Comparison of ENCODE assay signal across 11 cellular contexts in the genomic region with DNA sequence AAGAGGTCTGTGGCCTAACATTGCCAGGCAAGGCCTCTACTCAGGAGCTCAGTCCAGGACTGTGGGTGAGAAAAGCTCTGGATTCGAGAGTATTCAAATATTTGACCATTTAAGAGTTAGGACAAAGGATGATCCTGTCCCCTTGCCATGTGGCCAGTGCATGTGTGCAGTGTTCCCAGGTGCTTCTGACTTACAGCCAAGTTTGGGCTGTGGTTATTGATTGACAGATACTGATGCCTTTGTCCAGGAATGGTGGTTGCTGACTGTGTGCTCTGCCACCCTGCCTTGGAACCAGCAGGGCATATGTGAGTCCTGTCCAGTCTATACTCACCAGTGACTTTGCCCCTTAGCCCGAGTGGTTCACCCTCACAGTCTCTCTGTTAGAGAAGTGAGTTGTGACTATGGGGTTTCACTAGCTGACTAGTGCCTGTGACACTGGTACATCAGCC. TPM values are rescaled to one million over a fixed set of nuclear protein-coding genes. Genes with fewer than 3 reads are reported as not detected.
DNase-seq lines count a peak whose midpoint lies in the region; ATAC-seq and TF ChIP-seq lines count a peak whose summit lies in the region.
"Had no signal": no experiment of that assay in that cellular context is flagged by ENCODE, and none has a peak within 500 bp of the region (broad histone marks: within the 10 kb centered on the region; RNA-seq: fewer than 3 reads in every experiment).

No MANE protein-coding gene starts in this region.

- H3K4me3 Mint-ChIP-seq in activated T-cell treated with anti-CD3 and anti-CD28 coated beads, Interleukin-2, amount 50 U/mL, for 72 hours, result peak overlapping the region in 1 of 2 donors; percentile 77
- no peak overlapping the region for H3K4me3 Mint-ChIP-seq in activated T-cell treated with anti-CD3 and anti-CD28 coated beads, Interleukin-2, amount 50 U/mL, for 4 hours

- peaks cover 0 to 37% (median 2%) of the 10 kb centered on the region in 4 donors for H3K36me3 ChIP-seq in upper lobe of left lung

- no peak for TF ChIP-seq EP300 in upper lobe of left lung (IDR thresholded peaks at IDR 0.05)

- H3K27ac ChIP-seq in coronary artery (peak overlapping the region; percentile 75 to 86), upper lobe of left lung (peak overlapping the region in 3 of 4 donors; percentile 26 to 53 (median 44))
- H3K27ac ChIP-seq: WERI-Rb-1 had no signal

- peaks cover 6 to 36% (median 16%) of the 10 kb centered on the region in 4 donors for H3K4me1 ChIP-seq in upper lobe of left lung

- no peaks in the 10 kb centered on the region for H3K9me3 ChIP-seq in upper lobe of left lung

- WGBS in upper lobe of left lung, 2 donors, result 74 to 80% methylated on average over 2 of the region's 2 CpGs

- no peaks in the 10 kb centered on the region for H3K27me3 ChIP-seq in upper lobe of left lung

- H3K4me3 ChIP-seq in coronary artery, result peak overlapping the region; percentile 2
- no peak overlapping the region for H3K4me3 ChIP-seq in upper lobe of left lung

- ATAC-seq in activated T-cell treated with anti-CD3 and anti-CD28 coated beads, Interleukin-2, amount 50 U/mL, for 72 hours (replicated peaks in 1 of 2), result peak; percentile 46 to 77
- ATAC-seq in activated T-cell treated with anti-CD3 and anti-CD28 coated beads, Interleukin-2, amount 50 U/mL, for 4 hours, result no peak
- peak; percentile 24 to 49 for ATAC-seq in upper lobe of left lung (ENCODE audit: low FRiP score in 2 of 2)

- H3K36me3 Mint-ChIP-seq in activated T-cell treated with anti-CD3 and anti-CD28 coated beads, Interleukin-2, amount 50 U/mL, for 72 hours (ENCODE audit: insufficient read depth in 2 of 2), result peaks cover 0 to 5% of the 10 kb centered on the region in 2 donors
- H3K36me3 Mint-ChIP-seq in activated T-cell treated with anti-CD3 and anti-CD28 coated beads, Interleukin-2, amount 50 U/mL, for 4 hours (ENCODE audit: insufficient read depth), result peaks cover 14% of the 10 kb centered on the region

- no peaks in the 10 kb centered on the region for H3K27me3 Mint-ChIP-seq in activated T-cell treated with anti-CD3 and anti-CD28 coated beads, Interleukin-2, amount 50 U/mL, for 72 hours (ENCODE audit: low read depth)
- H3K27me3 Mint-ChIP-seq in activated T-cell treated with anti-CD3 and anti-CD28 coated beads, Interleukin-2, amount 50 U/mL, for 4 hours (ENCODE audit: low read depth), result no peaks in the 10 kb centered on the region

- no peaks in the 10 kb centered on the region for H3K9me3 Mint-ChIP-seq in activated T-cell treated with anti-CD3 and anti-CD28 coated beads, Interleukin-2, amount 50 U/mL, for 72 hours
- H3K9me3 Mint-ChIP-seq in activated T-cell treated with anti-CD3 and anti-CD28 coated beads, Interleukin-2, amount 50 U/mL, for 4 hours, result no peaks in the 10 kb centered on the region

- TF ChIP-seq POLR2A in upper lobe of left lung (IDR thresholded peaks at IDR 0.05), result no peak

- TF ChIP-seq CTCF in coronary artery (IDR thresholded peaks at IDR 0.05) (no peak), upper lobe of left lung (IDR thresholded peaks at IDR 0.05) (no peak)

- peak in 1 of 2 donors; percentile 27 for DNase-seq in activated T-cell treated with anti-CD3 and anti-CD28 coated beads, Interleukin-2, amount 50 U/mL, for 72 hours
- DNase-seq in activated T-cell treated with anti-CD3 and anti-CD28 coated beads, Interleukin-2, amount 50 U/mL, for 4 hours, result no peak
- DNase-seq in coronary artery (ENCODE audit: low spot score), result no peak
- DNase-seq in myocyte (ENCODE audit: low read depth), result peak; percentile 20
- DNase-seq in upper lobe of left lung, result no peak
- DNase-seq in AML-193 (lab: John Stamatoyannopoulos, UW), result no peak
- no peak for DNase-seq in GM19238 (ENCODE audit: insufficient read length, low spot score)
- DNase-seq in UCSD-AML1 (lab: John Stamatoyannopoulos, UW; ENCODE audit: unreplicated experiment), result no peak
- DNase-seq: foreskin melanocyte, NCI-H345, WERI-Rb-1 had no signal

- H3K27ac Mint-ChIP-seq in activated T-cell treated with anti-CD3 and anti-CD28 coated beads, Interleukin-2, amount 50 U/mL, for 72 hours, result peak overlapping the region; percentile 59

- peaks cover 43% of the 10 kb centered on the region for H3K4me1 Mint-ChIP-seq in activated T-cell treated with anti-CD3 and anti-CD28 coated beads, Interleukin-2, amount 50 U/mL, for 72 hours (ENCODE audit: low read depth)
- peaks cover 52% of the 10 kb centered on the region for H3K4me1 Mint-ChIP-seq in activated T-cell treated with anti-CD3 and anti-CD28 coated beads, Interleukin-2, amount 50 U/mL, for 4 hours (ENCODE audit: low read depth)

RNA-seq across cellular contexts. Expression of a gene that starts 51.9 kb away (rescaled TPM):
- 10 to 100 TPM; 13.2 to 17.9 TPM for total RNA-seq in activated T-cell treated with anti-CD3 and anti-CD28 coated beads, Interleukin-2, amount 50 U/mL, for 72 hours
- 1 to 10 TPM; 8.1 to 8.9 (median 8.4) TPM for total RNA-seq in activated T-cell treated with anti-CD3 and anti-CD28 coated beads, Interleukin-2, amount 50 U/mL, for 4 hours
- total RNA-seq in myocyte, result 8.4 and 9.8 TPM in 2 replicates
- 9.1 TPM for polyA plus RNA-seq in myocyte (2012)
- total RNA-seq in upper lobe of left lung, result 10 to 100 TPM; 18.2 to 36.7 (median 28.1) TPM

RNA-seq across cellular contexts. Expression of a gene that starts 58.8 kb away (rescaled TPM):
- total RNA-seq in activated T-cell treated with anti-CD3 and anti-CD28 coated beads, Interleukin-2, amount 50 U/mL, for 72 hours, result 100 to 1,000 TPM; 240 to 282 TPM
- total RNA-seq in activated T-cell treated with anti-CD3 and anti-CD28 coated beads, Interleukin-2, amount 50 U/mL, for 4 hours, result 100 to 1,000 TPM; 383 to 449 (median 421) TPM
- total RNA-seq in myocyte (111 and 124 TPM in 2 replicates), upper lobe of left lung (100 to 1,000 TPM in 4 of 6 donors, 10 to 100 TPM in 2; 90.4 to 198 (median 128) TPM)
- polyA plus RNA-seq in myocyte (2012), result 271 TPM

Comparison
In these comparisons a context has a peak if more than half of its experiments do, and no peak if none do; other contexts are left out.
1. ATAC-seq: peak in activated T-cell treated with anti-CD3 and anti-CD28 coated beads, Interleukin-2, amount 50 U/mL, for 72 hours (2 of 2) and upper lobe of left lung (2 of 2); none in activated T-cell treated with anti-CD3 and anti-CD28 coated beads, Interleukin-2, amount 50 U/mL, for 4 hours (0 of 2).